8 cellular contexts compared by ENCODE assay signal in the genomic region with DNA sequence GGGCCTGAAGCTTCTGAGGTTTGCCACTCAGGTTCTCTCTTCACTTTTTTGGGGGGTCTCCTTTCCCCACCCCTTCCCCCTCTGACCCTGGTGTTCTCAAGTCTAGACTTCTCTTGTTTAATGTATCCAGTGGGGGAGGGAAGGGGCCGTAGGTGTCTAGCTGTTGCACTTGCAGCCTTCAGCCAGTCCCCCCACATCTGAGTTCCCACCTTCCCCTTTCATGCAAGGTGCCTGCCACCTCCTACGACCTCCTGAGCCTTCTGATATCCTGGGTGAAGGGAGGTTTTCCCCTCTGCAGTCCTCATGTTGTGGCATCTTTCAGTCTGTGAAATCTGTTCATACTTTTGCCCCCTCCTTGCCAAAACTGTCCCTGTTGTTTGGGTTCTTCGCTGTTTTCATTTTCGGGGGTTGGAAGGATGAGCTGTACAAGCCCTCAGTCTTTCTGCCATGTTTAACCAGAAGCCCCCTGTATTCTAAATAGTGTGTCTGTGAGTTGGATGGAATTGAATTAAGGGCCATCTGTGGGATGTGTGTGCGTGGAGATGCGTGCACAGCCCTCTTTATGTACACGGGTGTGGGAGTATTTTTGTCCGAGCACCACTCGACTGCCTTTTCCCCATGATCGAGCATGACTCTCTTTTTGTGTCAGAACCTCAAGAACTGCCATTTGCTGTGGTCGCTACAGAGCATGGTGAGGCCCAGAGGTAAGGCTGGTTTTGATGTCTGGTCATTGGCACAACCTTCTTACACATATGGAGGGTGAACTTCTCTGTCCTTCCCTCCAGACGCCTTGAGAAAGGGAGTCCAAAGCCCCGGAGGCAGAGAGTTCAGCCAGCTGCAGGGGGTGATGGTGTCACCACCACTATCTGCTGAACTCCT. TPM values are rescaled to one million over a fixed set of nuclear protein-coding genes. Genes with fewer than 3 reads are reported as not detected.
DNase-seq lines count a peak whose midpoint lies in the region; ATAC-seq and TF ChIP-seq lines count a peak whose summit lies in the region.

No MANE protein-coding gene starts in this region.

- H3K27me3 ChIP-seq in stomach (no peaks in the 10 kb centered on the region), testis (no peaks in the 10 kb centered on the region)

- H3K27ac Mint-ChIP-seq in T-helper 1 cell treated with Interleukin-12 subunit alpha and Interleukin-12 subunit beta and Interleukin-4 antibody, amounts not matched to agents 30 μg/mL and 1 μg/mL, for 36 hours: peak overlapping the region; percentile 86
- peak overlapping the region; percentile 82 for H3K27ac Mint-ChIP-seq in T-helper 2 cell treated with Interferon-gamma antibody and Interleukin-4, amounts not matched to agents 5 μg/mL and 100 μg/mL, for 36 hours

- H3K4me3 ChIP-seq in stomach: no peak overlapping the region
- no peak overlapping the region for H3K4me3 ChIP-seq in testis

- TF ChIP-seq POLR2A in stomach (IDR thresholded peaks at IDR 0.05) (no peak), testis (IDR thresholded peaks at IDR 0.05) (no peak)

- H3K27ac ChIP-seq in stomach (peak overlapping the region in 4 of 5 donors; percentile 60 to 74 (median 68)), testis (peak overlapping the region in 1 of 2 donors; percentile 27)

- H3K4me1 Mint-ChIP-seq in T-helper 1 cell treated with Interleukin-12 subunit alpha and Interleukin-12 subunit beta and Interleukin-4 antibody, amounts not matched to agents 30 μg/mL and 1 μg/mL, for 36 hours (ENCODE audit: low read depth): peaks cover 69% of the 10 kb centered on the region
- peaks cover 65% of the 10 kb centered on the region for H3K4me1 Mint-ChIP-seq in T-helper 2 cell treated with Interferon-gamma antibody and Interleukin-4, amounts not matched to agents 5 μg/mL and 100 μg/mL, for 36 hours (ENCODE audit: low read depth)

- no peaks in the 10 kb centered on the region for H3K9me3 Mint-ChIP-seq in T-helper 1 cell treated with Interleukin-12 subunit alpha and Interleukin-12 subunit beta and Interleukin-4 antibody, amounts not matched to agents 30 μg/mL and 1 μg/mL, for 36 hours
- no peaks in the 10 kb centered on the region for H3K9me3 Mint-ChIP-seq in T-helper 2 cell treated with Interferon-gamma antibody and Interleukin-4, amounts not matched to agents 5 μg/mL and 100 μg/mL, for 36 hours

- intact Hi-C loops in stomach (cut with DNase I; ENCODE audit: low total_unique reads): no loop called here
- intact Hi-C loops in testis (cut with DNase I; ENCODE audit: low total_unique reads): no loop called here

- H3K36me3 Mint-ChIP-seq in T-helper 1 cell treated with Interleukin-12 subunit alpha and Interleukin-12 subunit beta and Interleukin-4 antibody, amounts not matched to agents 30 μg/mL and 1 μg/mL, for 36 hours (ENCODE audit: low read depth): peaks cover 34% of the 10 kb centered on the region
- H3K36me3 Mint-ChIP-seq in T-helper 2 cell treated with Interferon-gamma antibody and Interleukin-4, amounts not matched to agents 5 μg/mL and 100 μg/mL, for 36 hours (ENCODE audit: low read depth): peaks cover 38% of the 10 kb centered on the region

- H3K9me3 ChIP-seq in stomach (no peaks in the 10 kb centered on the region), testis (no peaks in the 10 kb centered on the region)

- TF ChIP-seq CTCF in stomach (IDR thresholded peaks at IDR 0.05): no peak
- TF ChIP-seq CTCF in testis (IDR thresholded peaks at IDR 0.05): no peak

- H3K4me1 ChIP-seq in stomach (peaks cover 49 to 100% (median 83%) of the 10 kb centered on the region in 4 donors), testis (peaks cover 73% of the 10 kb centered on the region)

- ATAC-seq in GM21619 (IDR thresholded peaks at IDR 0.05; ENCODE audit: unreplicated experiment): no peak

- DNase-seq in T-helper 1 cell: no peak
- DNase-seq in T-helper 2 cell treated with Interferon-gamma antibody and Interleukin-4, amounts not matched to agents 5 μg/mL and 100 μg/mL, for 36 hours (ENCODE audit: low spot score): no peak
- peak; percentile 7 for DNase-seq in iPS-NIHi7 (ENCODE audit: extremely low spot score)
- no peak for DNase-seq in stomach
- DNase-seq in NCI-H446 treated with DMSO at 0.1 percent for 48 hours (lab: John Stamatoyannopoulos, UW): no peak
- DNase-seq in testis: no peak

- TF ChIP-seq EP300 in stomach (IDR thresholded peaks at IDR 0.05): no peak

- peak overlapping the region; percentile 67 for H3K4me3 Mint-ChIP-seq in T-helper 1 cell treated with Interleukin-12 subunit alpha and Interleukin-12 subunit beta and Interleukin-4 antibody, amounts not matched to agents 30 μg/mL and 1 μg/mL, for 36 hours
- H3K4me3 Mint-ChIP-seq in T-helper 2 cell treated with Interferon-gamma antibody and Interleukin-4, amounts not matched to agents 5 μg/mL and 100 μg/mL, for 36 hours: peak overlapping the region; percentile 80

- no peaks in the 10 kb centered on the region for H3K27me3 Mint-ChIP-seq in T-helper 1 cell treated with Interleukin-12 subunit alpha and Interleukin-12 subunit beta and Interleukin-4 antibody, amounts not matched to agents 30 μg/mL and 1 μg/mL, for 36 hours (ENCODE audit: low read depth)
- no peaks in the 10 kb centered on the region for H3K27me3 Mint-ChIP-seq in T-helper 2 cell treated with Interferon-gamma antibody and Interleukin-4, amounts not matched to agents 5 μg/mL and 100 μg/mL, for 36 hours (ENCODE audit: low read depth)

- H3K36me3 ChIP-seq in stomach: peaks cover 0 to 3% (median 0%) of the 10 kb centered on the region in 4 donors
- no peaks in the 10 kb centered on the region for H3K36me3 ChIP-seq in testis (ENCODE audit: low read depth, missing control alignments)

- WGBS in stomach, 5 donors: 49 to 54% (median 49%) methylated on average over 12 to 13 of the region's 13 CpGs
- 57 to 60% methylated on average over 11 to 13 of the region's 13 CpGs for WGBS in testis, 2 donors

RNA-seq across cellular contexts. Expression of a gene that starts 23.6 kb away (rescaled TPM):
- total RNA-seq in stomach (100 to 1,000 TPM in 3 of 5 donors, 10 to 100 TPM in 2; 70.6 to 251 (median 135) TPM), testis (100 to 1,000 TPM; 175 to 213 TPM)
- polyA plus RNA-seq in stomach (10 to 100 TPM; 26.3 to 36.4 (median 30.5) TPM), testis (ENCODE audit: insufficient read depth, low read depth, low replicate concordance) (111 TPM)
